Comparison of ENCODE assay signal across 27 cellular contexts in the genomic region with DNA sequence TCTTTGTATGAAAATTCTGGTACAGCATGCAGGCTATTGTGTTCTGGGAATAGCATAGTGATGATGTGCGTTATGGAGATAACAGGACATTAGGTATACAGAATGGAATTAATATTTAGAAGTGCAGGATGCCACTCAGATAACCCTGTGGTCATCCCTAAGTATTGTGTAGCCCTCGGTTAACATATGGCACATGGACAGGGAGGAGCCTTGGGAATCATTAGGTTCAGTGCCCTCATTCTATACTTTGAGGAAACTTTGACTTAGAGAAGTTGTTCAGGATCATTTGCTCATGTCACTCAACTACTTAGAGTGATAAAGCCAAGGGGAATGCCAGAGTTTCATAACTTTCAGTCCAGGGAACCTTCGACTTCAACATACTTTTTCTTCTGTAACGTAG.
"Had no signal": no experiment of that assay in that cellular context is flagged by ENCODE, and none has a peak within 500 bp of the region (broad histone marks: within the 10 kb centered on the region; RNA-seq: fewer than 3 reads in every experiment).

No MANE protein-coding gene starts in this region.

- H3K9me3 ChIP-seq: body of pancreas, colonic mucosa, esophagus squamous epithelium, left lung, vagina had no signal

- H3K9ac ChIP-seq: neural progenitor cell had no signal

- ATAC-seq: activated CD4-positive, CD25-positive, alpha-beta regulatory T cell treated with anti-CD3 and anti-CD28 coated beads, Interleukin-2, amount 50 U/mL, for 24 hours; activated T-cell treated with anti-CD3 and anti-CD28 coated beads, Interleukin-2, amount 50 U/mL, for 4 hours; body of pancreas; effector memory CD8-positive, alpha-beta T cell; left lung; naive thymus-derived CD8-positive, alpha-beta T cell; sciatic nerve had no signal

- H3K36me3 ChIP-seq: colonic mucosa, esophagus squamous epithelium, left lung, neural progenitor cell, vagina had no signal

- H3K4me3 Mint-ChIP-seq: activated naive CD8-positive, alpha-beta T cell; activated T-cell treated with anti-CD3 and anti-CD28 coated beads, Interleukin-2, amount 50 U/mL, for 4 hours; effector memory CD8-positive, alpha-beta T cell; naive thymus-derived CD8-positive, alpha-beta T cell; neural progenitor cell; stimulated activated naive B cell treated with anti-CD40 and anti-IgM and Interleukin-4, amounts not matched to agents 10 μg/mL and 1 μg/mL and 100 μg/mL, for 72 hours; type B pancreatic cell had no signal

- H3K4me2 ChIP-seq: neural progenitor cell, smooth muscle cell had no signal

- H3K9me3 Mint-ChIP-seq: activated T-cell treated with anti-CD3 and anti-CD28 coated beads, Interleukin-2, amount 50 U/mL, for 4 hours; activated T-helper 2 cell treated with anti-CD3 and anti-CD28 coated beads, Interferon-gamma antibody, Interleukin-2, Interleukin-4, amounts not matched to agents 10 μg/mL and 5 μg/mL and 100 μg/mL, durations not matched to agents 14 hours and 24 hours and 36 hours; effector memory CD8-positive, alpha-beta T cell; naive thymus-derived CD8-positive, alpha-beta T cell; neural progenitor cell; stimulated activated naive B cell treated with anti-CD40 and anti-IgM and Interleukin-4, amounts not matched to agents 10 μg/mL and 1 μg/mL and 100 μg/mL, for 72 hours; type B pancreatic cell had no signal

- H3K27ac Mint-ChIP-seq: activated naive CD8-positive, alpha-beta T cell; activated T-helper 2 cell treated with anti-CD3 and anti-CD28 coated beads, Interferon-gamma antibody, Interleukin-2, Interleukin-4, amounts not matched to agents 10 μg/mL and 5 μg/mL and 100 μg/mL, durations not matched to agents 14 hours and 24 hours and 36 hours; effector memory CD8-positive, alpha-beta T cell; naive thymus-derived CD8-positive, alpha-beta T cell; neural progenitor cell; stimulated activated naive B cell treated with anti-CD40 and anti-IgM and Interleukin-4, amounts not matched to agents 10 μg/mL and 1 μg/mL and 100 μg/mL, for 72 hours; type B pancreatic cell had no signal

- H3K27ac ChIP-seq: body of pancreas, colonic mucosa, dorsolateral prefrontal cortex, esophagus squamous epithelium, left lung, neural progenitor cell, vagina, VCaP had no signal

- H3K27me3 ChIP-seq: body of pancreas, colonic mucosa, esophagus squamous epithelium, left lung, neural progenitor cell, vagina had no signal

- H3K4me1 Mint-ChIP-seq: naive thymus-derived CD8-positive, alpha-beta T cell had no signal

- H3K4me1 ChIP-seq: body of pancreas, colonic mucosa, left lung had no signal

- H3K27me3 Mint-ChIP-seq: effector memory CD8-positive, alpha-beta T cell; stimulated activated naive B cell treated with anti-CD40 and anti-IgM and Interleukin-4, amounts not matched to agents 10 μg/mL and 1 μg/mL and 100 μg/mL, for 72 hours; type B pancreatic cell had no signal

- H3K36me3 Mint-ChIP-seq: activated naive CD8-positive, alpha-beta T cell; naive thymus-derived CD8-positive, alpha-beta T cell; type B pancreatic cell had no signal

- H2AFZ ChIP-seq: neural progenitor cell had no signal

- DNase-seq: activated CD4-positive, alpha-beta T cell treated with anti-CD3 and anti-CD28 coated beads, Interleukin-2, amount 50 U/mL, for 1 hour; activated CD8-positive, alpha-beta memory T cell treated with anti-CD3 and anti-CD28 coated beads, Interleukin-2, amount 50 U/mL, for 48 hours; activated naive CD4-positive, alpha-beta T cell; activated T-cell treated with anti-CD3 and anti-CD28 coated beads, Interleukin-2, amount 50 U/mL, for 4 hours; amygdala; body of pancreas; central memory CD4-positive, alpha-beta T cell; colonic mucosa; dorsolateral prefrontal cortex; effector memory CD8-positive, alpha-beta T cell; esophagus squamous epithelium; left lung; naive thymus-derived CD8-positive, alpha-beta T cell; posterior cingulate gyrus; stimulated activated CD4-positive, alpha-beta T cell treated with anti-CD3 and anti-CD28 coated beads, Interleukin-2, amount 100 ng/mL, for 48 hours; stimulated activated CD8-positive, alpha-beta memory T cell treated with anti-CD3 and anti-CD28 coated beads, Interleukin-4, amount 100 ng/mL, for 48 hours; stimulated activated naive B cell treated with anti-CD40 and anti-IgM and Interleukin-4, amounts not matched to agents 10 μg/mL and 1 μg/mL and 100 μg/mL, for 72 hours had no signal

- H3K4me3 ChIP-seq: body of pancreas, colonic mucosa, dorsolateral prefrontal cortex, esophagus squamous epithelium, left lung, lung, neural progenitor cell, smooth muscle cell, vagina had no signal
